In the genomic region with DNA sequence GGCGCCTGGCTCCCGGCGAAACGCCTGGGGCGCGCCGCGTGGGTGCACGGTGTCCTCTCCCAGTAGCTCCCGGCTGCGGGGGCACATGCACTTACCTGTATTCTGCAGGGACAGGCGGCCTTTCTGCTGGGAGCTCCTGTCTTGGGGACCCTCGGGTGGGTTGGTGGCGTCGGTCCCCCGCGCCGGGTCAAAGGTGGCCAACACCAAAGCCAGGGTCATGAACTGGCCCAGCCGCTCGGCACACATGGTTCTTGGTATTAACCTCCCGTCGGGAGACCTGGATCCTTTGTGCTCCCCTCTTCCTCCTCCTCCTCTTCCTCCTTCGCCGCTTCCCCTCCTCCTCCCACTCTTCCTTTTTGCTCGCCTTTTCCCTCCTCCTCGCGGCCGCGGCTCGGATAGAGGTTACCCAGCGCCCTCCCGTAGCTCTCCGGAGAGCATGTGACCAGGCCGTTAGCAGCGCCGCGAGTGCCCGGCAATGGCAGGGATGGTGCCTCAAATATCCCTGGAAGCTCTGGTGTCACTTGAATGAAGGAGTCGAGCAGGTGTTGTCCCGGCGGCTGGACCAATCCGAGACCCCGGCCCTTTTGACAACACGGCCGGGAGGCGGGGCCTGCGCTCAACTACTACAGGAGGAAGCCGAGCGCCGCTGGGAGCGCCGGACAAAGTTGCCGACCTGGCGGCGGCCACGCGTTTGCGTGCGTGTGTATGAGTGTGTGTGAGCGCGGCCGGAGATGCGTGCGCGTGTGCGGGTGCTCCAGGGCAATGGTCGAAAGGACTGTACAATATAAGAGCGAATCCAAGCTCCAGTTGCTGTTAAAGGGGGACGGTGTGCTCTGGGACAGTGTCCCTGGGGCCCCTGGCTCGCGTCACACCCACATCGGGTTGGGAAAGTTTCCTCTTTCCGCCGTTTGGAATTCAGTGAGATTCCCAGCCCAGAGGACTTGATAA, we compare ENCODE assay signal across 8 cellular contexts. TPM values are rescaled to one million over a fixed set of nuclear protein-coding genes. Genes with fewer than 3 reads are reported as not detected.
DNase-seq lines count a peak whose midpoint lies in the region; ATAC-seq, FAIRE-seq and TF ChIP-seq lines count a peak whose summit lies in the region.

A gene with protein sequence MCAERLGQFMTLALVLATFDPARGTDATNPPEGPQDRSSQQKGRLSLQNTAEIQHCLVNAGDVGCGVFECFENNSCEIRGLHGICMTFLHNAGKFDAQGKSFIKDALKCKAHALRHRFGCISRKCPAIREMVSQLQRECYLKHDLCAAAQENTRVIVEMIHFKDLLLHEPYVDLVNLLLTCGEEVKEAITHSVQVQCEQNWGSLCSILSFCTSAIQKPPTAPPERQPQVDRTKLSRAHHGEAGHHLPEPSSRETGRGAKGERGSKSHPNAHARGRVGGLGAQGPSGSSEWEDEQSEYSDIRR (minus strand): TSS at position 467 of the 948 bp plus-strand sequence. CDS start 221 bp downstream, at position 246.

- FAIRE-seq in H1 (lab: Jason Lieb, UNC) = no peak

- H2AK5ac ChIP-seq in H1 (ENCODE audit: low read depth, low read length) = peak within 1 kb of the TSS; percentile 68

- peaks cover 16% of the 10 kb centered on the region for H3K23me2 ChIP-seq in H1 (ENCODE audit: low read depth, low read length)

- no peak within 1 kb of the TSS for H3K14ac ChIP-seq in H1 (ENCODE audit: insufficient read length)

- peak within 1 kb of the TSS; percentile 92 for H4K8ac ChIP-seq in H1 (ENCODE audit: extremely low read depth, insufficient read depth, low read length)

- peak in 1 of 2 experiments; percentile 70; a peak in 2 of 3 replicates for TF ChIP-seq POLR2A in H1 (IDR thresholded peaks at IDR 0.05; ENCODE audit: control extremely low read depth in 1 of 2, low read depth in 2 of 2, low read length in 2 of 2)

- TF ChIP-seq EP300 in H1 (IDR thresholded peaks at IDR 0.05; ENCODE audit: borderline replicate concordance in 1 of 2, low read depth in 2 of 2, low read length in 2 of 2) = no peak

- H3K4me3 ChIP-seq in KMS-11 (IDR thresholded peaks at IDR 0.05; ENCODE audit: insufficient read depth, low read depth, low read length) = no peak within 1 kb of the TSS
- H3K4me3 ChIP-seq in H1 (ENCODE audit: extremely low read depth in 1 of 4, insufficient read depth in 2 of 4, low read depth in 3 of 4, low read length in 4 of 4) = peak within 1 kb of the TSS; percentile 90 to 95 (median 91)

- TF ChIP-seq RAD21 in H1 (IDR thresholded peaks at IDR 0.05 in 1 of 2, conservative IDR thresholded peaks at IDR 0.05 in 1 of 2; ENCODE audit: low read depth in 2 of 2, low read length in 2 of 2) = no peak

- no peak within 1 kb of the TSS for H2BK120ac ChIP-seq in H1 (replicated peaks; ENCODE audit: low read depth, low read length)

- no peak within 1 kb of the TSS for H3K23ac ChIP-seq in H1 (ENCODE audit: insufficient read length)

- peaks cover 24% of the 10 kb centered on the region for H3K4me1 ChIP-seq in ES-I3 (ENCODE audit: insufficient read depth, low read length)
- H3K4me1 ChIP-seq in KMS-11 (ENCODE audit: low read depth, poor library complexity, severe bottlenecking) = peaks cover 4% of the 10 kb centered on the region
- peaks cover 7 to 30% (median 14%) of the 10 kb centered on the region in 4 experiments for H3K4me1 ChIP-seq in H1 (replicated peaks in 1 of 4; ENCODE audit: control insufficient read depth in 3 of 4, insufficient read depth in 4 of 4, low read length in 3 of 4)

- no peaks in the 10 kb centered on the region for H3K27me3 ChIP-seq in KMS-11 (ENCODE audit: insufficient read depth, low read depth)
- H3K27me3 ChIP-seq in H1 (replicated peaks in 1 of 4; ENCODE audit: control insufficient read depth in 3 of 4, extremely low read depth in 1 of 4, insufficient read depth in 3 of 4, low read length in 3 of 4) = peaks cover 0 to 9% (median 7%) of the 10 kb centered on the region in 4 experiments; a peak in 6 of 7 replicates

- H4K20me1 ChIP-seq in KMS-11 (ENCODE audit: insufficient read depth) = no peaks in the 10 kb centered on the region
- H4K20me1 ChIP-seq in H1 (replicated peaks in 1 of 2; ENCODE audit: control insufficient read depth in 1 of 2, insufficient read depth in 2 of 2, low read length in 2 of 2) = peaks cover 23% of the 10 kb centered on the region in 2 experiments

- 2% methylated on average over 50 of the region's 74 CpGs; no CpG with 5 or more reads in 1 of the 2 experiments for WGBS in H1 (ENCODE audit: extremely low coverage in 1 of 2, insufficient coverage in 1 of 2, insufficient read length in 1 of 2, insufficient replicate concordance in 2 of 2, low coverage in 1 of 2, low lambda C conversion rate in 2 of 2, missing lambda C conversion rate in 1 of 2), 2 experiments

- TF ChIP-seq CTCF in KMS-11 (conservative IDR thresholded peaks at IDR 0.05; ENCODE audit: low read depth, low read length) = no peak
- TF ChIP-seq CTCF in H1 (IDR thresholded peaks at IDR 0.05; ENCODE audit: control extremely low read depth in 1 of 3, insufficient read depth in 1 of 3, low read depth in 1 of 3, low read length in 3 of 3) = no peak

- H2BK5ac ChIP-seq in H1 (ENCODE audit: low read depth, low read length) = peak within 1 kb of the TSS; percentile 98

- H3K4ac ChIP-seq in H1 (replicated peaks; ENCODE audit: insufficient read length, low read depth, low read length) = peak within 1 kb of the TSS; percentile 53

- peak; percentile 58 for ATAC-seq in GM21786 (IDR thresholded peaks at IDR 0.05; ENCODE audit: unreplicated experiment)
- peak; percentile 56 for ATAC-seq in stimulated activated naive CD8-positive, alpha-beta T cell treated with anti-CD3 and anti-CD28 coated beads, Interleukin-15, Interleukin-2, amounts not matched to agents 100 U/mL and 50 U/mL, for 24 hours

- H3K18ac ChIP-seq in H1 (ENCODE audit: extremely low read depth, low read length) = peak within 1 kb of the TSS; percentile 99

- CTCF ChIA-PET in H1 (lab: Charles Lee; ENCODE audit: partially characterized antibody) = interaction anchor here (0.6 to 8.1 kb wide), 6 partner anchors 12 to 645 kb away, joined by 3 to 184 read pairs (median 6); no protein-coding TSS in a partner anchor

- peak within 1 kb of the TSS; percentile 91 for H4K91ac ChIP-seq in H1 (replicated peaks; ENCODE audit: insufficient read length, low read length)

- POLR2A ChIA-PET in H1 (lab: Charles Lee; ENCODE audit: partially characterized antibody) = interaction anchor here (0.6 to 9.3 kb wide), 36 partner anchors 11 to 653 kb away, joined by 3 to 491 read pairs (median 5); a partner anchor contains a TSS

- H3K9me3 ChIP-seq in ES-I3 (ENCODE audit: control insufficient read depth, insufficient read depth, low read length) = no peaks in the 10 kb centered on the region
- no peaks in the 10 kb centered on the region for H3K9me3 ChIP-seq in H1 (ENCODE audit: insufficient read depth in 2 of 2, low read depth in 1 of 2, low read length in 1 of 2)

- H3K79me1 ChIP-seq in H1 (ENCODE audit: low read depth, low read length) = peaks cover 16% of the 10 kb centered on the region

- H3K36me3 ChIP-seq in ES-I3 (ENCODE audit: insufficient read depth, low read length) (peaks cover 24% of the 10 kb centered on the region), KMS-11 (ENCODE audit: insufficient read depth) (no peaks in the 10 kb centered on the region), H1 (ENCODE audit: control insufficient read depth in 2 of 4, insufficient read depth in 4 of 4, low read length in 3 of 4) (peaks cover 13 to 41% (median 22%) of the 10 kb centered on the region in 4 experiments)

- H3K79me2 ChIP-seq in KMS-11 (ENCODE audit: insufficient read depth, low read depth) (no peaks in the 10 kb centered on the region), H1 (ENCODE audit: control insufficient read depth in 1 of 2, insufficient read depth in 2 of 2, low read length in 2 of 2) (peaks cover 10 to 47% of the 10 kb centered on the region in 2 experiments)

- peak within 1 kb of the TSS; percentile 97; the same call in 1 of the 2 replicates for H2BK12ac ChIP-seq in H1 (ENCODE audit: low read depth, low read length)

- H3K9ac ChIP-seq in ES-I3 (ENCODE audit: low read depth, low read length) (peak within 1 kb of the TSS; percentile 83), KMS-11 (peak within 1 kb of the TSS; percentile 61), H1 (replicated peaks in 1 of 4; ENCODE audit: extremely low read depth in 1 of 4, low read depth in 3 of 4, low read length in 3 of 4) (peak within 1 kb of the TSS; percentile 70 to 92 (median 74))

- DNase-seq in SKM-1 (lab: John Stamatoyannopoulos, UW; ENCODE audit: unreplicated experiment) (peak; percentile 64), H1 (ENCODE audit: low read depth in 1 of 2, low spot score in 2 of 2) (peak; percentile 91 to 93), lung microvascular endothelial cell (ENCODE audit: low read depth in 2 of 2) (peak; percentile 75 to 91), HT-29 (ENCODE audit: low spot score) (no peak)
- DNase-seq in stimulated activated naive CD8-positive, alpha-beta T cell treated with anti-CD3 and anti-CD28 coated beads, Interleukin-15, Interleukin-2, amounts not matched to agents 100 U/mL and 50 U/mL, for 24 hours = peak; percentile 83

- no peak within 1 kb of the TSS for H2BK20ac ChIP-seq in H1 (ENCODE audit: low read length)

- peak within 1 kb of the TSS; percentile 75; the same call in 1 of the 2 replicates for H2BK15ac ChIP-seq in H1 (ENCODE audit: low read length)

- peak within 1 kb of the TSS; percentile 52 for H3K56ac ChIP-seq in H1 (replicated peaks; ENCODE audit: insufficient read length, low read depth, low read length)

- peak within 1 kb of the TSS; percentile 90 for H2AFZ ChIP-seq in KMS-11 (ENCODE audit: low read depth)
- no peak within 1 kb of the TSS for H2AFZ ChIP-seq in H1 (ENCODE audit: low read length)

- H3K4me2 ChIP-seq in KMS-11 = peak within 1 kb of the TSS; percentile 84
- peak within 1 kb of the TSS; percentile 96 to 99 for H3K4me2 ChIP-seq in H1 (ENCODE audit: insufficient read depth in 1 of 2, low read depth in 2 of 2, low read length in 2 of 2)

- peak within 1 kb of the TSS; percentile 69 for H4K5ac ChIP-seq in H1 (ENCODE audit: insufficient read length, low read depth, low read length)

- H3K27ac ChIP-seq in KMS-11 (no peak within 1 kb of the TSS; the same call in 1 of the 2 replicates), H1 (ENCODE audit: low read depth, low read length) (peak within 1 kb of the TSS; percentile 81)

TF ChIP-seq in H1, 55 proteins besides CTCF, POLR2A, EP300 and RAD21 (continues in another document):
- no peak for TF ChIP-seq POU5F1 (IDR thresholded peaks at IDR 0.05; ENCODE audit: low read depth, low read length)
- TF ChIP-seq TBP (IDR thresholded peaks at IDR 0.05; ENCODE audit: low read depth, low read length) = peak; percentile 96

RNA-seq across cellular contexts. Expression of the gene that starts here (rescaled TPM):
- total RNA-seq in H1 (2021; fragmentation: NEBNext Ultra II Directional; extraction: Animal tissue kit (Norgen Biotek cat#: 25700)) = 40.0 and 53.1 TPM in 2 replicates
- 26.4 and 52.2 TPM in 2 replicates for polyA plus RNA-seq in H1 (2011; rRNA removed)
- 118 TPM for polyA plus RNA-seq in H1 (2011; cell fraction: cytosol; rRNA removed)
- polyA plus RNA-seq in H1 (2011; cell fraction: nucleus; rRNA removed) = 43.8 TPM
- 62.3 to 83.5 TPM (median 69.6 TPM) in 4 replicates for polyA plus RNA-seq in H1 (2012, experiment 1 of 2)
- polyA plus RNA-seq in H1 (2012, experiment 2 of 2) = 21.7 TPM
- 25.8 TPM for polyA plus RNA-seq in H1 (2013, experiment 1 of 2)
- 30.5 TPM for polyA plus RNA-seq in H1 (2013, experiment 2 of 2)
- 21.7 and 32.5 TPM in 2 replicates for polyA minus RNA-seq in H1 (2011; rRNA and poly(A)+ RNA removed)
- polyA minus RNA-seq in H1 (2011; cell fraction: cytosol; rRNA and poly(A)+ RNA removed) = 81.5 TPM
- polyA minus RNA-seq in H1 (2011; cell fraction: nucleus; rRNA and poly(A)+ RNA removed) = 67.2 TPM
- 10.0 and 36.3 TPM in 2 replicates for total RNA-seq in lung microvascular endothelial cell
- total RNA-seq in HT-29 (2014; rRNA removed; shearing (Covaris generic)) = not detected in 2 replicates

Comparison
In these comparisons a context has a peak if more than half of its experiments do, and no peak if none do; other contexts are left out.
1. RNA of the gene that starts here (total RNA-seq): 40.0 to 53.1 TPM in H1 and 10.0 to 36.3 TPM in lung microvascular endothelial cell; not detected in HT-29; every median in the first group is over 10 times any median in the second.
2. Peak in every context shown above with its lines, with median percentiles within 50 percentile points of each other: H3K9ac ChIP-seq.